ENCODE assay signal across 8 cellular contexts in genomic region chr4:2797545-2798305, GRCh38. TPM values are rescaled to one million over a fixed set of nuclear protein-coding genes. Genes with fewer than 3 reads are reported as not detected.
DNase-seq lines count a peak whose midpoint lies in the region; ATAC-seq and TF ChIP-seq lines count a peak whose summit lies in the region.

No MANE protein-coding gene starts in this region.

- no peak for ATAC-seq in HCT116
- ATAC-seq in GM21447 (IDR thresholded peaks at IDR 0.05; ENCODE audit: unreplicated experiment) = no peak
- ATAC-seq in HG02852 (IDR thresholded peaks at IDR 0.05; ENCODE audit: unreplicated experiment) = no peak

- TF ChIP-seq POLR2A in HCT116 (IDR thresholded peaks at IDR 0.05; ENCODE audit: borderline replicate concordance, extremely low read depth, insufficient read depth, insufficient read length) = no peak
- no peak for TF ChIP-seq POLR2A in esophagus muscularis mucosa (IDR thresholded peaks at IDR 0.05; ENCODE audit: low read depth)

- no peak overlapping the region for H3K4me2 ChIP-seq in HCT116 (ENCODE audit: low read length)

- BruUV-seq in HCT116 (replicated peaks; lab: Mats Ljungman, UMichigan) = no TSS peak

- no peak overlapping the region for H2AFZ ChIP-seq in HCT116 (ENCODE audit: low read depth, low read length, poor library complexity, severe bottlenecking)

- H3K36me3 ChIP-seq in HCT116 (ENCODE audit: control insufficient read depth in 1 of 2, insufficient read depth in 2 of 2, low read length in 2 of 2) = no peaks in the 10 kb centered on the region
- H3K36me3 ChIP-seq in esophagus muscularis mucosa = no peaks in the 10 kb centered on the region
- no peaks in the 10 kb centered on the region for H3K36me3 ChIP-seq in skeletal muscle tissue (ENCODE audit: control insufficient read depth in 3 of 3, insufficient read depth in 3 of 3, low read length in 3 of 3)
- H3K36me3 ChIP-seq in brain microvascular endothelial cell (replicated peaks) = no peaks in the 10 kb centered on the region

- peaks cover 52 to 78% of the 10 kb centered on the region in 2 experiments for H3K4me1 ChIP-seq in HCT116 (ENCODE audit: control insufficient read depth in 1 of 2, insufficient read depth in 2 of 2, low read length in 2 of 2)
- H3K4me1 ChIP-seq in esophagus muscularis mucosa = peaks cover 89 to 97% (median 96%) of the 10 kb centered on the region in 4 donors
- H3K4me1 ChIP-seq in skeletal muscle tissue (ENCODE audit: control insufficient read depth in 3 of 3, insufficient read depth in 3 of 3, low read length in 3 of 3) = peaks cover 76 to 83% (median 81%) of the 10 kb centered on the region in 3 donors

- H3K27ac ChIP-seq in HCT116 (ENCODE audit: low read depth, low read length) = no peak overlapping the region; the same call in 1 of the 2 replicates
- H3K27ac ChIP-seq in esophagus muscularis mucosa (replicated peaks in 1 of 4) = peak overlapping the region; percentile 67 to 82 (median 80)
- peak overlapping the region; percentile 87 for H3K27ac ChIP-seq in skeletal muscle tissue (ENCODE audit: low read depth, low read length)
- no peak overlapping the region for H3K27ac ChIP-seq in brain microvascular endothelial cell

- H3K4me3 ChIP-seq in HCT116 (replicated peaks in 1 of 2; ENCODE audit: low read depth in 1 of 2, low read length in 2 of 2) (no peak overlapping the region), esophagus muscularis mucosa (peak overlapping the region in 2 of 4 donors; percentile 2 to 28), skeletal muscle tissue (ENCODE audit: low read length in 3 of 3) (no peak overlapping the region), brain microvascular endothelial cell (ENCODE audit: low read depth, low read length) (no peak overlapping the region)

- CTCF ChIA-PET in HCT116 (lab: Charles Lee) = no interaction called here

- no peak for DNase-seq in HCT116 (ENCODE audit: low read depth, low spot score)
- peak; percentile 60 to 65 for DNase-seq in activated CD4-positive, alpha-beta T cell treated with anti-CD3 and anti-CD28 coated beads for 4 hours
- no peak for DNase-seq in esophagus muscularis mucosa (ENCODE audit: extremely low spot score)
- DNase-seq in brain microvascular endothelial cell = no peak
- DNase-seq in dermis blood vessel endothelial cell = no peak

- no peak for TF ChIP-seq RAD21 in HCT116 (IDR thresholded peaks at IDR 0.05; ENCODE audit: low read depth)

- TF ChIP-seq CTCF in HCT116 (IDR thresholded peaks at IDR 0.05 in 2 of 3, conservative IDR thresholded peaks at IDR 0.05 in 1 of 3; ENCODE audit: borderline replicate concordance in 1 of 3, insufficient read depth in 1 of 3, low read depth in 2 of 3, low read length in 2 of 3) (no peak), esophagus muscularis mucosa (IDR thresholded peaks at IDR 0.05) (no peak), brain microvascular endothelial cell (IDR thresholded peaks at IDR 0.05; ENCODE audit: low read depth, low read length, missing control alignments) (no peak)

- in situ Hi-C loops in brain microvascular endothelial cell (cut with HindIII; ENCODE audit: low pct_ligation_motif_present, low sequenced_read_pairs) = no loop called here

- POLR2A ChIA-PET in HCT116 (lab: Charles Lee) = no interaction called here

- H3K9me2 ChIP-seq in HCT116 (ENCODE audit: insufficient read depth) = no peaks in the 10 kb centered on the region

- intact Hi-C loops in HCT116 (cut with micrococcal nuclease) = no loop called here
- intact Hi-C loops in esophagus muscularis mucosa (cut with DNase I) = no loop called here

- WGBS in esophagus muscularis mucosa = 70% methylated on average over 14 of the region's 23 CpGs

- no peaks in the 10 kb centered on the region for H3K27me3 ChIP-seq in HCT116 (ENCODE audit: insufficient read depth, low read length)
- H3K27me3 ChIP-seq in esophagus muscularis mucosa = no peaks in the 10 kb centered on the region
- no peaks in the 10 kb centered on the region for H3K27me3 ChIP-seq in skeletal muscle tissue (ENCODE audit: control insufficient read depth in 3 of 3, insufficient read depth in 3 of 3, low read length in 3 of 3)
- H3K27me3 ChIP-seq in brain microvascular endothelial cell (replicated peaks) = no peaks in the 10 kb centered on the region

- no peaks in the 10 kb centered on the region for H3K79me2 ChIP-seq in HCT116 (ENCODE audit: insufficient read depth, low read length)

- RAD21 ChIA-PET in HCT116 (lab: Charles Lee; ENCODE audit: low non-redundant PET in 1 of 2, low total read pairs in 2 of 2, uncharacterized antibody in 2 of 2, unreplicated experiment in 2 of 2) = no interaction called here

- no peak for TF ChIP-seq EP300 in esophagus muscularis mucosa (IDR thresholded peaks at IDR 0.05)

- no peaks in the 10 kb centered on the region for H4K20me1 ChIP-seq in HCT116 (ENCODE audit: insufficient read depth)

- H3K9me3 ChIP-seq in HCT116 (ENCODE audit: control insufficient read depth in 1 of 2, insufficient read depth in 1 of 2, low read depth in 1 of 2, low read length in 2 of 2) (no peaks in the 10 kb centered on the region), esophagus muscularis mucosa (no peaks in the 10 kb centered on the region), skeletal muscle tissue (ENCODE audit: control insufficient read depth in 3 of 3, low read length in 3 of 3) (no peaks in the 10 kb centered on the region)

- H3K9ac ChIP-seq in HCT116 (ENCODE audit: low read length) (0 out of 2 replicates have a peak overlapping the region, but pooled peaks have one; percentile 22), skeletal muscle tissue (ENCODE audit: low read depth in 1 of 3, low read length in 3 of 3) (peak overlapping the region in 1 of 3 donors; percentile 14)

TF ChIP-seq in HCT116, 20 proteins besides CTCF, POLR2A, EP300 and RAD21 (continues in another document):
- TF ChIP-seq SP1 (IDR thresholded peaks at IDR 0.05; ENCODE audit: low read depth) (no peak), EZH2 (IDR thresholded peaks at IDR 0.05) (no peak), TCF7L2 (IDR thresholded peaks at IDR 0.05; ENCODE audit: borderline replicate concordance, extremely low read depth, insufficient read depth, insufficient read length) (no peak), JUND (IDR thresholded peaks at IDR 0.05) (no peak), FOSL1 (IDR thresholded peaks at IDR 0.05; ENCODE audit: low read depth) (no peak), POLR2AphosphoS5 (IDR thresholded peaks at IDR 0.05; ENCODE audit: low read depth, low read length) (no peak), ZNF274 (IDR thresholded peaks at IDR 0.05; ENCODE audit: low read depth, low read length) (no peak), SRF (IDR thresholded peaks at IDR 0.05; ENCODE audit: low read depth) (no peak), REST (IDR thresholded peaks at IDR 0.05; ENCODE audit: low read depth) (no peak)
- TF ChIP-seq, protein P1, sequence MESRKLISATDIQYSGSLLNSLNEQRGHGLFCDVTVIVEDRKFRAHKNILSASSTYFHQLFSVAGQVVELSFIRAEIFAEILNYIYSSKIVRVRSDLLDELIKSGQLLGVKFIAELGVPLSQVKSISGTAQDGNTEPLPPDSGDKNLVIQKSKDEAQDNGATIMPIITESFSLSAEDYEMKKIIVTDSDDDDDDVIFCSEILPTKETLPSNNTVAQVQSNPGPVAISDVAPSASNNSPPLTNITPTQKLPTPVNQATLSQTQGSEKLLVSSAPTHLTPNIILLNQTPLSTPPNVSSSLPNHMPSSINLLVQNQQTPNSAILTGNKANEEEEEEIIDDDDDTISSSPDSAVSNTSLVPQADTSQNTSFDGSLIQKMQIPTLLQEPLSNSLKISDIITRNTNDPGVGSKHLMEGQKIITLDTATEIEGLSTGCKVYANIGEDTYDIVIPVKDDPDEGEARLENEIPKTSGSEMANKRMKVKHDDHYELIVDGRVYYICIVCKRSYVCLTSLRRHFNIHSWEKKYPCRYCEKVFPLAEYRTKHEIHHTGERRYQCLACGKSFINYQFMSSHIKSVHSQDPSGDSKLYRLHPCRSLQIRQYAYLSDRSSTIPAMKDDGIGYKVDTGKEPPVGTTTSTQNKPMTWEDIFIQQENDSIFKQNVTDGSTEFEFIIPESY (IDR thresholded peaks at IDR 0.05; ENCODE audit: extremely low read depth, insufficient replicate concordance, low read length) = no peak

RNA-seq across cellular contexts. Expression of gene SH3BP2, which starts 4.8 kb away (rescaled TPM):
- 52.8 TPM for total RNA-seq in HCT116 (2021; ENCODE audit: unreplicated experiment)
- 21.4 and 22.2 TPM in 2 replicates for polyA plus RNA-seq in HCT116 (2012)
- total RNA-seq in esophagus muscularis mucosa = 10 to 100 TPM; 25.2 to 34.5 (median 31.5) TPM
- 7.8 TPM for total RNA-seq in skeletal muscle tissue
- total RNA-seq in dermis blood vessel endothelial cell = 26.4 and 29.6 TPM in 2 replicates

RNA-seq across cellular contexts. Expression of gene TNIP2, which starts 41.6 kb away (rescaled TPM):
- 41.0 TPM for total RNA-seq in HCT116 (2021; ENCODE audit: unreplicated experiment)
- polyA plus RNA-seq in HCT116 (2012) = 44.4 and 46.7 TPM in 2 replicates
- total RNA-seq in esophagus muscularis mucosa = 10 to 100 TPM; 56.1 to 85.5 (median 75.4) TPM
- 14.6 TPM for total RNA-seq in skeletal muscle tissue
- total RNA-seq in dermis blood vessel endothelial cell = 119 and 122 TPM in 2 replicates

RNA-seq across cellular contexts. Expression of gene ADD1, which starts 45.9 kb away (rescaled TPM):
- total RNA-seq in HCT116 (2021; ENCODE audit: unreplicated experiment) = 139 TPM
- polyA plus RNA-seq in HCT116 (2012) = 99.5 and 110 TPM in 2 replicates
- 100 to 1,000 TPM; 253 to 402 (median 311) TPM for total RNA-seq in esophagus muscularis mucosa
- total RNA-seq in skeletal muscle tissue = 155 TPM
- 168 and 270 TPM in 2 replicates for total RNA-seq in dermis blood vessel endothelial cell

Comparison
In these comparisons a context has a peak if more than half of its experiments do, and no peak if none do; other contexts are left out.
1. DNase-seq: peak in activated CD4-positive, alpha-beta T cell treated with anti-CD3 and anti-CD28 coated beads for 4 hours (2 of 2); none in HCT116 (single experiment), esophagus muscularis mucosa (single experiment), brain microvascular endothelial cell (single experiment) and dermis blood vessel endothelial cell (single experiment).
2. H3K27ac ChIP-seq: peak in esophagus muscularis mucosa (4 of 4) and skeletal muscle tissue (single experiment); none in HCT116 (single experiment) and brain microvascular endothelial cell (single experiment).